15 cellular contexts compared by ENCODE assay signal in genomic region chr16:82769845-82770244, GRCh38.
DNase-seq lines count a peak whose midpoint lies in the region; ATAC-seq and TF ChIP-seq lines count a peak whose summit lies in the region.
"Had no signal": no experiment of that assay in that cellular context is flagged by ENCODE, and none has a peak within 500 bp of the region (broad histone marks: within the 10 kb centered on the region; RNA-seq: fewer than 3 reads in every experiment).

No MANE protein-coding gene starts in this region.

- DNase-seq in NCI-H82 (lab: John Stamatoyannopoulos, UW) (peak; percentile 7), NCI-H82 treated with DMSO at 0.1 percent for 48 hours (lab: John Stamatoyannopoulos, UW; ENCODE audit: unreplicated experiment) (no peak), NCI-H1092 treated with DMSO at 0.1 percent for 48 hours (lab: John Stamatoyannopoulos, UW) (peak; percentile 23), globus pallidus (ENCODE audit: low spot score) (peak; percentile 54), psoas muscle (peak; percentile 22 to 63), GDM1 (lab: John Stamatoyannopoulos, UW) (no peak), amniotic stem cell (lab: John Stamatoyannopoulos, UW) (no peak), NCI-H2171 treated with DMSO at 0.1 percent for 48 hours (lab: John Stamatoyannopoulos, UW) (no peak)
- DNase-seq: CD4-positive, alpha-beta T cell; HFFc6; KBM-7; NCI-H1048; NCI-H2029; NCI-H2227 treated with DMSO at 0.1 percent for 48 hours; NCI-H774 had no signal

- no peaks in the 10 kb centered on the region for H3K36me3 ChIP-seq in psoas muscle (ENCODE audit: insufficient read depth in 1 of 2, low read depth in 1 of 2)

- no peak for TF ChIP-seq CTCF in psoas muscle (IDR thresholded peaks at IDR 0.05)

- intact Hi-C loops in psoas muscle (cut with DNase I), result no loop called here

- peaks cover 56% of the 10 kb centered on the region for H3K4me1 ChIP-seq in psoas muscle

- no peak overlapping the region for H3K4me3 ChIP-seq in psoas muscle

- H3K9me3 ChIP-seq in psoas muscle, result no peaks in the 10 kb centered on the region

- 27 to 46% (median 36%) methylated on average over 5 of the region's 5 CpGs for WGBS in psoas muscle, 3 donors

- peak in 3 of 4 donors; percentile 50 to 77 (median 76) for ATAC-seq in psoas muscle

- no peaks in the 10 kb centered on the region for H3K27me3 ChIP-seq in psoas muscle (ENCODE audit: insufficient read depth in 3 of 3, low read length in 2 of 3)

- H3K27ac ChIP-seq in psoas muscle, result no peak overlapping the region

Comparison
In these comparisons a context has a peak if more than half of its experiments do, and no peak if none do; other contexts are left out.
1. DNase-seq: peak in NCI-H82 (single experiment), NCI-H1092 treated with DMSO at 0.1 percent for 48 hours (single experiment), globus pallidus (single experiment) and psoas muscle (2 of 2); none in NCI-H82 treated with DMSO at 0.1 percent for 48 hours (single experiment), GDM1 (single experiment), amniotic stem cell (single experiment) and NCI-H2171 treated with DMSO at 0.1 percent for 48 hours (single experiment).